24 cellular contexts compared by ENCODE assay signal in genomic region chr6:35711731-35712130, GRCh38. TPM values are rescaled to one million over a fixed set of nuclear protein-coding genes. Genes with fewer than 3 reads are reported as not detected.
"Had no signal": no experiment of that assay in that cellular context is flagged by ENCODE, and none has a peak within 500 bp of the region (broad histone marks: within the 10 kb centered on the region; RNA-seq: fewer than 3 reads in every experiment).

No MANE protein-coding gene starts in this region.

- ATAC-seq: activated CD8-positive, alpha-beta T cell treated with anti-CD3 and anti-CD28 coated beads for 36 hours; Panc1 had no signal

- H3K4me3 ChIP-seq: SJCRH30, SK-N-MC had no signal

- H3K27ac ChIP-seq: SJCRH30, SK-N-MC had no signal

- H3K4me1 ChIP-seq: SJCRH30 had no signal

- H3K27me3 ChIP-seq: SJCRH30 had no signal

- H3K9me3 ChIP-seq: SJCRH30 had no signal

- DNase-seq: activated CD4-positive, alpha-beta T cell treated with anti-CD3 and anti-CD28 coated beads, Interleukin-2, amount 10 ng/mL, durations not matched to agents 24 days and 14 days; activated CD4-positive, alpha-beta T cell treated with anti-CD3 and anti-CD28 coated beads, Interleukin-2, amount 50 U/mL, for 4 hours; activated CD8-positive, alpha-beta T cell treated with anti-CD3 and anti-CD28 coated beads for 36 hours; activated gamma-delta T cell; activated naive CD4-positive, alpha-beta T cell treated with Interleukin-2 at 50 U/mL for 16 hours; anterior cingulate cortex; caudate nucleus; Kasumi-1; KG1; MM.1S; MV-4-11; NCI-H1092; NCI-H1436 treated with DMSO at 0.1 percent for 48 hours; NCI-H1694 treated with DMSO at 0.1 percent for 48 hours; NCI-H2029; NCI-H345; NCI-H524 treated with DMSO at 0.1 percent for 48 hours; SHP77; SJCRH30 had no signal

- FAIRE-seq: bronchial epithelial cell, TTC549 had no signal

- H3K36me3 ChIP-seq: SJCRH30 had no signal

RNA-seq across cellular contexts. Expression of gene FKBP5, which starts 23.0 kb away (rescaled TPM):
- total RNA-seq: SJCRH30 had no signal

RNA-seq across cellular contexts. Expression of gene ARMC12, which starts 25.1 kb away (rescaled TPM):
- total RNA-seq: RPMI7951, SJCRH30 had no signal
